In the genomic region with DNA sequence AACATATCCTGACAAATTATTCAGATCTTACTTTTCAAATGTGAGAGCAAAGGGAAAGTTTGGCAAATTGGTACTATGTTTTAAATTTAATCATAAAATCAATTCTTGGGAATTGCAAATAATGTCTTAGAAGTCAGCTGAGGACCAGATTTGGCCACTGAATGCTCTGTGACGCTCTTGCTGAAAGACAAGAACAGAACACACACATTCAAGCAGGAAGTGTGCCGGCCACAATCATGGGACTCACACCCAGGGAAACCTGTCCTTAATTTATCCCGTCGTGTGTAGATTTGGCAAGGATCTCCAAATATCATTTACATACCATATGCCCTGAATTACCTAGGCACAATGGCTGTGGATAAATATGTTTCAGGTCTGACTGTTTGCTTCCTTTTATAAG, we compare ENCODE assay signal across 18 cellular contexts.
DNase-seq lines count a peak whose midpoint lies in the region; ATAC-seq and TF ChIP-seq lines count a peak whose summit lies in the region.
"Had no signal": no experiment of that assay in that cellular context is flagged by ENCODE, and none has a peak within 500 bp of the region (broad histone marks: within the 10 kb centered on the region; RNA-seq: fewer than 3 reads in every experiment).

No MANE protein-coding gene starts in this region.

- no peaks in the 10 kb centered on the region for H3K27me3 ChIP-seq in colonic mucosa
- H3K27me3 ChIP-seq: body of pancreas had no signal

- H3K4me1 Mint-ChIP-seq in glutamatergic neuron (ENCODE audit: low read depth, unreplicated experiment) = peaks cover 31% of the 10 kb centered on the region
- H3K4me1 Mint-ChIP-seq: activated CD4-positive, alpha-beta T cell treated with anti-CD3 and anti-CD28 coated beads, Interleukin-2, amount 10 ng/mL, durations not matched to agents 7 days and 5 days; activated naive CD4-positive, alpha-beta T cell treated with anti-CD3 and anti-CD28 coated beads, Interleukin-2, amount 50 U/mL, for 24 hours had no signal

- H3K27ac ChIP-seq in colonic mucosa = no peak overlapping the region
- H3K27ac ChIP-seq: body of pancreas had no signal

- H3K36me3 Mint-ChIP-seq in glutamatergic neuron (ENCODE audit: unreplicated experiment) = no peaks in the 10 kb centered on the region
- H3K36me3 Mint-ChIP-seq: activated naive CD4-positive, alpha-beta T cell treated with anti-CD3 and anti-CD28 coated beads, Interleukin-2, amount 50 U/mL, for 24 hours had no signal

- ATAC-seq in mucosa of descending colon = no peak
- no peak for ATAC-seq in HG02763 (IDR thresholded peaks at IDR 0.05; ENCODE audit: unreplicated experiment)
- ATAC-seq: body of pancreas, K562 had no signal

- H3K4me3 Mint-ChIP-seq in glutamatergic neuron (ENCODE audit: unreplicated experiment) = no peak overlapping the region
- H3K4me3 Mint-ChIP-seq: activated CD4-positive, alpha-beta T cell treated with anti-CD3 and anti-CD28 coated beads, Interleukin-2, amount 10 ng/mL, durations not matched to agents 7 days and 5 days; activated naive CD4-positive, alpha-beta T cell treated with anti-CD3 and anti-CD28 coated beads, Interleukin-2, amount 50 U/mL, for 24 hours; HFFc6 had no signal

- no peaks in the 10 kb centered on the region for H3K36me3 ChIP-seq in colonic mucosa
- no peaks in the 10 kb centered on the region for H3K36me3 ChIP-seq in mucosa of descending colon (ENCODE audit: low read depth)

- CTCF ChIA-PET in GM10248 (lab: Yijun Ruan, JAX) = interaction anchor here (1.5 to 4.7 kb wide), 3 partner anchors 9 to 27 kb away, joined by 5 to 20 read pairs (median 5); no protein-coding TSS in a partner anchor

- POLR2A ChIA-PET in GM10248 (lab: Yijun Ruan, JAX) = no interaction called here

- H3K27ac Mint-ChIP-seq in glutamatergic neuron (ENCODE audit: unreplicated experiment) = no peak overlapping the region
- H3K27ac Mint-ChIP-seq: activated CD4-positive, alpha-beta T cell treated with anti-CD3 and anti-CD28 coated beads, Interleukin-2, amount 10 ng/mL, durations not matched to agents 7 days and 5 days; activated naive CD4-positive, alpha-beta T cell treated with anti-CD3 and anti-CD28 coated beads, Interleukin-2, amount 50 U/mL, for 24 hours; HFFc6 had no signal

- H3K9ac ChIP-seq in colonic mucosa (ENCODE audit: low read depth in 2 of 2, low read length in 2 of 2) = no peak overlapping the region

- TF ChIP-seq CTCF in AG10803 (conservative IDR thresholded peaks at IDR 0.05; ENCODE audit: low read length) = no peak
- no peak for TF ChIP-seq CTCF in colonic mucosa (IDR thresholded peaks at IDR 0.05)
- no peak for TF ChIP-seq CTCF in mucosa of descending colon (IDR thresholded peaks at IDR 0.05)
- TF ChIP-seq CTCF in GM10248 (IDR thresholded peaks at IDR 0.05; ENCODE audit: control extremely low read depth, extremely low read depth, low read depth, missing control alignments) = no peak
- no peak for TF ChIP-seq CTCF in glutamatergic neuron (IDR thresholded peaks at IDR 0.05; ENCODE audit: partially characterized antibody, unreplicated experiment)

- DNase-seq in AG10803 (ENCODE audit: low read depth) (peak; percentile 62), NCI-H1694 treated with DMSO at 0.1 percent for 48 hours (lab: John Stamatoyannopoulos, UW) (peak; percentile 50), colonic mucosa (peak; percentile 23), mucosa of descending colon (peak in 2 of 3 donors; percentile 29 to 40), NCI-H146 treated with DMSO at 0.1 percent for 48 hours (lab: John Stamatoyannopoulos, UW; ENCODE audit: unreplicated experiment) (no peak), GM10248 (ENCODE audit: extremely low spot score) (no peak), glutamatergic neuron (no peak)
- DNase-seq: activated CD4-positive, alpha-beta T cell treated with anti-CD3 and anti-CD28 coated beads, Interleukin-2, amount 10 ng/mL, durations not matched to agents 7 days and 5 days; HFFc6; kidney glomerular epithelial cell; NK-92 treated with Interleukin-12 subunit alpha and Interleukin-12 subunit beta, amount 100 ng/mL, for 24 hours; SHP77; stimulated activated CD4-positive, alpha-beta T cell treated with anti-CD3 and anti-CD28 coated beads, Interleukin-12 subunit alpha, Interleukin-12 subunit beta, amount 100 ng/mL, for 4 hours; stimulated activated naive CD4-positive, alpha-beta T cell treated with Interleukin-2 at 50 U/mL for 16 hours had no signal

- H3K4me3 ChIP-seq in AG10803 (ENCODE audit: low read length) (no peak overlapping the region), colonic mucosa (no peak overlapping the region), mucosa of descending colon (no peak overlapping the region)
- H3K4me3 ChIP-seq: body of pancreas, K562 had no signal

- no peaks in the 10 kb centered on the region for H3K9me3 Mint-ChIP-seq in glutamatergic neuron (ENCODE audit: unreplicated experiment)
- H3K9me3 Mint-ChIP-seq: activated CD4-positive, alpha-beta T cell treated with anti-CD3 and anti-CD28 coated beads, Interleukin-2, amount 10 ng/mL, durations not matched to agents 7 days and 5 days; activated naive CD4-positive, alpha-beta T cell treated with anti-CD3 and anti-CD28 coated beads, Interleukin-2, amount 50 U/mL, for 24 hours; HFFc6 had no signal

- H3K27me3 Mint-ChIP-seq in glutamatergic neuron (ENCODE audit: unreplicated experiment) = no peaks in the 10 kb centered on the region

- intact Hi-C loops in colonic mucosa (cut with DNase I) (no loop called here), mucosa of descending colon (cut with DNase I, micrococcal nuclease) (no loop called here)

- H3K4me1 ChIP-seq in colonic mucosa (no peaks in the 10 kb centered on the region), mucosa of descending colon (ENCODE audit: low read depth) (no peaks in the 10 kb centered on the region)
- H3K4me1 ChIP-seq: body of pancreas had no signal

- H3K9me3 ChIP-seq in colonic mucosa (no peaks in the 10 kb centered on the region), mucosa of descending colon (no peaks in the 10 kb centered on the region)
- H3K9me3 ChIP-seq: body of pancreas had no signal

Comparison
In these comparisons a context has a peak if more than half of its experiments do, and no peak if none do; other contexts are left out.
1. DNase-seq: peak in AG10803 (single experiment), NCI-H1694 treated with DMSO at 0.1 percent for 48 hours (single experiment), colonic mucosa (single experiment) and mucosa of descending colon (2 of 3); none in NCI-H146 treated with DMSO at 0.1 percent for 48 hours (single experiment), GM10248 (single experiment) and glutamatergic neuron (single experiment).